ENCODE assay signal across 8 cellular contexts in genomic region chr14:101947904-101948665, GRCh38. TPM values are rescaled to one million over a fixed set of nuclear protein-coding genes. Genes with fewer than 3 reads are reported as not detected.
DNase-seq lines count a peak whose midpoint lies in the region; ATAC-seq and TF ChIP-seq lines count a peak whose summit lies in the region.

No MANE protein-coding gene starts in this region.

- H3K9me3 Mint-ChIP-seq in IgD-negative memory B cell: no peaks in the 10 kb centered on the region

- ATAC-seq in GM21576 (IDR thresholded peaks at IDR 0.05; ENCODE audit: unreplicated experiment): peak; percentile 96

- H3K27me3 Mint-ChIP-seq in IgD-negative memory B cell: peaks cover 14% of the 10 kb centered on the region

- peak overlapping the region; percentile 89 to 99 (median 98) for H3K4me3 Mint-ChIP-seq in IgD-negative memory B cell

- DNase-seq in DMS153 (lab: John Stamatoyannopoulos, UW) (peak; percentile 97), OCI-M1 (lab: John Stamatoyannopoulos, UW) (peak; percentile 99), activated T-cell treated with anti-CD3 and anti-CD28 coated beads for 48 hours (ENCODE audit: low read depth) (peak; percentile 100), epithelial cell of esophagus (ENCODE audit: low read depth) (peak; percentile 100), middle frontal gyrus (ENCODE audit: extremely low spot score, low spot score) (peak; percentile 100)
- peak; percentile 98 to 99 for DNase-seq in stimulated activated CD8-positive, alpha-beta memory T cell treated with anti-CD3 and anti-CD28 coated beads, Interleukin-2, amount 100 ng/mL, for 1 hour (ENCODE audit: low read depth in 2 of 2)

- peaks cover 6 to 21% (median 12%) of the 10 kb centered on the region in 3 donors for H3K4me1 Mint-ChIP-seq in IgD-negative memory B cell

- peak overlapping the region; percentile 84 for H3K4me3 ChIP-seq in epithelial cell of esophagus (ENCODE audit: low read length)

- TF ChIP-seq CTCF in epithelial cell of esophagus (IDR thresholded peaks at IDR 0.05; ENCODE audit: insufficient read depth, low read depth, low read length, missing control alignments): no peak

- H3K36me3 Mint-ChIP-seq in IgD-negative memory B cell: no peaks in the 10 kb centered on the region

- peak overlapping the region; percentile 91 to 99 (median 99) for H3K27ac Mint-ChIP-seq in IgD-negative memory B cell

RNA-seq across cellular contexts. Expression of gene DYNC1H1, which starts 16.3 kb away (rescaled TPM):
- 54.4 TPM for polyA plus RNA-seq in IgD-negative memory B cell

Comparison
In these comparisons a context has a peak if more than half of its experiments do, and no peak if none do; other contexts are left out.
1. Peak in every context shown above with its lines: DNase-seq, ATAC-seq and H3K4me3 ChIP-seq.